15 cellular contexts compared by ENCODE assay signal in genomic region chr12:117111386-117112267, GRCh38. TPM values are rescaled to one million over a fixed set of nuclear protein-coding genes. Genes with fewer than 3 reads are reported as not detected.
A peak's percentile ranks its signal among the peaks of the same experiment; 100 is the strongest.
DNase-seq lines count a peak whose midpoint lies in the region; ATAC-seq, FAIRE-seq and TF ChIP-seq lines count a peak whose summit lies in the region.
"Had no signal": no experiment of that assay in that cellular context is flagged by ENCODE, and none has a peak within 500 bp of the region (broad histone marks: within the 10 kb centered on the region; RNA-seq: fewer than 3 reads in every experiment).

No MANE protein-coding gene starts in this region.

- peak; percentile 78 for DNase-seq in DMS 273 (lab: John Stamatoyannopoulos, UW; ENCODE audit: unreplicated experiment)
- peak; percentile 99 for DNase-seq in NCI-H1105 treated with DMSO at 0.1 percent for 48 hours (lab: John Stamatoyannopoulos, UW)
- peak; percentile 95 for DNase-seq in NCI-H510A (lab: John Stamatoyannopoulos, UW)
- no peak for DNase-seq in foreskin keratinocyte
- no peak for DNase-seq in kidney
- DNase-seq in HTR-8/SVneo (ENCODE audit: insufficient read length, low spot score), result no peak
- DNase-seq in amygdala (lab: John Stamatoyannopoulos, UW), result no peak
- DNase-seq: stimulated activated CD4-positive, alpha-beta T cell treated with anti-CD3 and anti-CD28 coated beads, Interleukin-2, amount 100 ng/mL, for 24 hours had no signal

- H3K9ac ChIP-seq in kidney (ENCODE audit: low read length in 2 of 2), result no peak overlapping the region

- no peaks in the 10 kb centered on the region for H3K4me1 ChIP-seq in foreskin keratinocyte
- no peaks in the 10 kb centered on the region for H3K4me1 ChIP-seq in kidney (ENCODE audit: control insufficient read depth in 1 of 2, insufficient read depth in 1 of 2, low read depth in 1 of 2, low read length in 2 of 2)
- H3K4me1 ChIP-seq: prostate gland, SJSA1 had no signal

- no peak for FAIRE-seq in kidney (lab: Jason Lieb, UNC)
- FAIRE-seq in HTR-8/SVneo (lab: Jason Lieb, UNC), result no peak
- FAIRE-seq: colon had no signal

- intact Hi-C loops in kidney (cut with DNase I), result no loop called here

- H3K36me3 ChIP-seq in kidney (ENCODE audit: control insufficient read depth in 1 of 2, insufficient read depth in 2 of 2, low read length in 2 of 2), result no peaks in the 10 kb centered on the region
- H3K36me3 ChIP-seq: prostate gland, SJSA1 had no signal

- H3K4me3 ChIP-seq in kidney (ENCODE audit: low read length in 2 of 2), result no peak overlapping the region
- H3K4me3 ChIP-seq: prostate gland, SJSA1 had no signal

- H3K27ac ChIP-seq in foreskin keratinocyte (no peak overlapping the region), kidney (ENCODE audit: low read depth in 2 of 2, low read length in 2 of 2) (no peak overlapping the region)
- H3K27ac ChIP-seq: prostate gland, SJSA1, VCaP had no signal

- peak; percentile 61 for ATAC-seq in foreskin keratinocyte
- ATAC-seq in GM21737 (IDR thresholded peaks at IDR 0.05; ENCODE audit: unreplicated experiment), result no peak
- ATAC-seq: stimulated activated effector memory CD8-positive, alpha-beta T cell treated with anti-CD3 and anti-CD28 coated beads, Interleukin-12 subunit alpha, Interleukin-12 subunit beta, amount 100 ng/mL, for 72 hours had no signal

- TF ChIP-seq CTCF in foreskin keratinocyte (conservative IDR thresholded peaks at IDR 0.05) (no peak), kidney (IDR thresholded peaks at IDR 0.05; ENCODE audit: borderline replicate concordance, extremely low read depth, insufficient read depth) (no peak)

- peaks cover 0 to 4% of the 10 kb centered on the region in 2 donors for H3K9me3 ChIP-seq in kidney (ENCODE audit: control insufficient read depth in 1 of 2, low read length in 2 of 2)
- H3K9me3 ChIP-seq: prostate gland, SJSA1 had no signal

- H3K27me3 ChIP-seq in foreskin keratinocyte, result peaks cover 14% of the 10 kb centered on the region

RNA-seq across cellular contexts. Expression of gene TESC, which starts 12.4 kb away (rescaled TPM):
- total RNA-seq in foreskin keratinocyte, result not detected in 2 replicates
- polyA plus RNA-seq in foreskin keratinocyte, result 0.13 TPM in 1 of 2 replicates, not detected in the other
- total RNA-seq in kidney, result 92.6 TPM
- polyA plus RNA-seq in kidney (ENCODE audit: insufficient read depth, low read depth, low replicate concordance), result 19.1 TPM
- total RNA-seq: fibroblast of lung, SJSA1 had no signal
- polyA plus RNA-seq: fibroblast of lung had no signal

Comparison
In these comparisons a context has a peak if more than half of its experiments do, and no peak if none do; other contexts are left out.
1. DNase-seq: peak in DMS 273 (single experiment), NCI-H1105 treated with DMSO at 0.1 percent for 48 hours (single experiment) and NCI-H510A (single experiment); none in foreskin keratinocyte (0 of 2), kidney (single experiment), HTR-8/SVneo (single experiment) and amygdala (0 of 56).
2. RNA of gene TESC, which starts 12.4 kb away (total RNA-seq): 92.6 TPM in kidney (single experiment); not detected in foreskin keratinocyte; every median in the first group is over 10 times any median in the second.